In the genomic region with DNA sequence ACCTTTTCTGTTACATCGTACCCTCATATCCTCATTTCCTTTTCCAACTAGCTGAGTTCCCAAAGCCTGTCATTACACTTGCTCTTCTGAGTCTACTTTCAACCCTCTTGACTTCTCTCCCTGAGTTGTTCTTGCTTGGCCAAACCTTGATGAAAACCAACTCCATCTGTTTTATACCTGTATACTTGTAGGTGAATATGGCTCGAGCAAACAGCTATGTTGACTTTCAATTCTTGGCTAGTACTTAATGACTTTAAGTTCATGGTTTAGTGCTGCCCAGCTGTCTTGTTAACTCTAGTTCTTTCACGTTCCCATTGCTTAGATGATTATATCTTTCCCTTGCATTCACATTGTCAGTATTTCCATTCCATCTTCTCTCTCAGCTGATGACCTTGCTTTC, we compare ENCODE assay signal across 15 cellular contexts. TPM values are rescaled to one million over a fixed set of nuclear protein-coding genes. Genes with fewer than 3 reads are reported as not detected.
DNase-seq lines count a peak whose midpoint lies in the region; ATAC-seq and TF ChIP-seq lines count a peak whose summit lies in the region.
"Had no signal": no experiment of that assay in that cellular context is flagged by ENCODE, and none has a peak within 500 bp of the region (broad histone marks: within the 10 kb centered on the region; RNA-seq: fewer than 3 reads in every experiment).

No MANE protein-coding gene starts in this region.

- H3K4me3 Mint-ChIP-seq in stimulated activated naive CD8-positive, alpha-beta T cell treated with anti-CD3 and anti-CD28 coated beads, Interleukin-15, amount 100 ng/mL, for 72 hours = no peak overlapping the region
- no peak overlapping the region for H3K4me3 Mint-ChIP-seq in activated T-helper 17 cell treated with anti-CD3 and anti-CD28 coated beads, Interleukin-2, amount 50 U/mL, for 72 hours
- H3K4me3 Mint-ChIP-seq: CD4-positive, alpha-beta T cell; GM23338 had no signal

- intact Hi-C loops in left lung (cut with DNase I) (no loop called here), psoas muscle (cut with DNase I) (no loop called here)

- no peaks in the 10 kb centered on the region for H3K36me3 ChIP-seq in left lung
- H3K36me3 ChIP-seq in psoas muscle (ENCODE audit: insufficient read depth in 1 of 2, low read depth in 1 of 2) = no peaks in the 10 kb centered on the region

- H3K4me1 ChIP-seq in left lung (peaks cover 5 to 7% of the 10 kb centered on the region in 2 donors), psoas muscle (no peaks in the 10 kb centered on the region)

- no peak overlapping the region for H3K27ac Mint-ChIP-seq in stimulated activated naive CD8-positive, alpha-beta T cell treated with anti-CD3 and anti-CD28 coated beads, Interleukin-15, amount 100 ng/mL, for 72 hours
- H3K27ac Mint-ChIP-seq in activated T-helper 17 cell treated with anti-CD3 and anti-CD28 coated beads, Interleukin-2, amount 50 U/mL, for 72 hours = no peak overlapping the region
- H3K27ac Mint-ChIP-seq: CD4-positive, alpha-beta T cell; GM23338 had no signal

- H3K4me3 ChIP-seq in left lung (no peak overlapping the region), psoas muscle (no peak overlapping the region)
- H3K4me3 ChIP-seq: GM23338, K562 had no signal

- peaks cover 5% of the 10 kb centered on the region for H3K36me3 Mint-ChIP-seq in activated T-helper 17 cell treated with anti-CD3 and anti-CD28 coated beads, Interleukin-2, amount 50 U/mL, for 72 hours (ENCODE audit: low read depth)

- H3K27me3 ChIP-seq in left lung (no peaks in the 10 kb centered on the region), psoas muscle (ENCODE audit: insufficient read depth in 3 of 3, low read length in 2 of 3) (no peaks in the 10 kb centered on the region)

- H3K9me3 Mint-ChIP-seq in stimulated activated naive CD8-positive, alpha-beta T cell treated with anti-CD3 and anti-CD28 coated beads, Interleukin-15, amount 100 ng/mL, for 72 hours = peaks cover 13 to 22% of the 10 kb centered on the region in 2 donors
- H3K9me3 Mint-ChIP-seq in activated T-helper 17 cell treated with anti-CD3 and anti-CD28 coated beads, Interleukin-2, amount 50 U/mL, for 72 hours = peaks cover 19% of the 10 kb centered on the region

- H3K4me1 Mint-ChIP-seq in stimulated activated naive CD8-positive, alpha-beta T cell treated with anti-CD3 and anti-CD28 coated beads, Interleukin-15, amount 100 ng/mL, for 72 hours = peaks cover 6% of the 10 kb centered on the region
- peaks cover 5% of the 10 kb centered on the region for H3K4me1 Mint-ChIP-seq in activated T-helper 17 cell treated with anti-CD3 and anti-CD28 coated beads, Interleukin-2, amount 50 U/mL, for 72 hours
- H3K4me1 Mint-ChIP-seq: GM23338 had no signal

- no peaks in the 10 kb centered on the region for H3K27me3 Mint-ChIP-seq in stimulated activated naive CD8-positive, alpha-beta T cell treated with anti-CD3 and anti-CD28 coated beads, Interleukin-15, amount 100 ng/mL, for 72 hours
- H3K27me3 Mint-ChIP-seq in activated T-helper 17 cell treated with anti-CD3 and anti-CD28 coated beads, Interleukin-2, amount 50 U/mL, for 72 hours = no peaks in the 10 kb centered on the region
- H3K27me3 Mint-ChIP-seq: CD4-positive, alpha-beta T cell had no signal

- ATAC-seq in stimulated activated naive CD8-positive, alpha-beta T cell treated with anti-CD3 and anti-CD28 coated beads, Interleukin-15, Interleukin-2, amounts not matched to agents 100 U/mL and 50 U/mL, for 24 hours = peak; percentile 23
- no peak for ATAC-seq in stimulated activated naive CD8-positive, alpha-beta T cell treated with anti-CD3 and anti-CD28 coated beads, Interleukin-15, amount 100 ng/mL, for 72 hours
- peak; percentile 18 for ATAC-seq in activated T-helper 17 cell treated with anti-CD3 and anti-CD28 coated beads, Interleukin-2, amount 50 U/mL, for 72 hours (replicated peaks)
- ATAC-seq in left lung (peak; percentile 52), psoas muscle (no peak), GM21526 (IDR thresholded peaks at IDR 0.05; ENCODE audit: low FRiP score, unreplicated experiment) (no peak)
- ATAC-seq: GM23338, K562 had no signal

- DNase-seq in stimulated activated naive CD8-positive, alpha-beta T cell treated with anti-CD3 and anti-CD28 coated beads, Interleukin-15, Interleukin-2, amounts not matched to agents 100 U/mL and 50 U/mL, for 24 hours = no peak
- DNase-seq in stimulated activated naive CD8-positive, alpha-beta T cell treated with anti-CD3 and anti-CD28 coated beads, Interleukin-15, amount 100 ng/mL, for 72 hours = no peak
- DNase-seq in left lung = no peak
- no peak for DNase-seq in psoas muscle
- DNase-seq in inferior parietal cortex (ENCODE audit: extremely low spot score) = no peak
- DNase-seq: CD4-positive, alpha-beta T cell; DMS79 treated with DMSO at 0.1 percent for 48 hours; GF-D8; HCEC 1CT; IMR-90 had no signal

- 75 to 83% (median 80%) methylated on average over 3 of the region's 3 CpGs for WGBS in psoas muscle, 3 donors

- H3K9me3 ChIP-seq in left lung (peaks cover 0 to 25% of the 10 kb centered on the region in 2 donors), psoas muscle (peaks cover 10% of the 10 kb centered on the region)

- TF ChIP-seq CTCF in left lung (IDR thresholded peaks at IDR 0.05) (no peak), psoas muscle (IDR thresholded peaks at IDR 0.05) (no peak)

- H3K27ac ChIP-seq in left lung = no peak overlapping the region
- no peak overlapping the region for H3K27ac ChIP-seq in psoas muscle
- H3K27ac ChIP-seq: C4-2B had no signal

RNA-seq across cellular contexts. Expression of a gene that starts 14.8 kb away (rescaled TPM):
- total RNA-seq in activated T-helper 17 cell treated with anti-CD3 and anti-CD28 coated beads, Interleukin-2, amount 50 U/mL, for 72 hours = 10 to 100 TPM; 23.4 to 63.9 TPM
- total RNA-seq in left lung (100 to 1,000 TPM; 106 to 119 TPM), psoas muscle (10 to 100 TPM in 2 of 4 donors, 1 to 10 TPM in 2; 6.1 to 12.4 (median 9.6) TPM)
- polyA plus RNA-seq in psoas muscle = 1 to 10 TPM; 1.2 to 4.9 (median 1.8) TPM

Comparison
In these comparisons a context has a peak if more than half of its experiments do, and no peak if none do; other contexts are left out.
1. ATAC-seq: peak in stimulated activated naive CD8-positive, alpha-beta T cell treated with anti-CD3 and anti-CD28 coated beads, Interleukin-15, Interleukin-2, amounts not matched to agents 100 U/mL and 50 U/mL, for 24 hours (single experiment), activated T-helper 17 cell treated with anti-CD3 and anti-CD28 coated beads, Interleukin-2, amount 50 U/mL, for 72 hours (single experiment) and left lung (single experiment); none in stimulated activated naive CD8-positive, alpha-beta T cell treated with anti-CD3 and anti-CD28 coated beads, Interleukin-15, amount 100 ng/mL, for 72 hours (single experiment), psoas muscle (0 of 4) and GM21526 (single experiment).